Comparison of ENCODE assay signal across 18 cellular contexts in the genomic region with DNA sequence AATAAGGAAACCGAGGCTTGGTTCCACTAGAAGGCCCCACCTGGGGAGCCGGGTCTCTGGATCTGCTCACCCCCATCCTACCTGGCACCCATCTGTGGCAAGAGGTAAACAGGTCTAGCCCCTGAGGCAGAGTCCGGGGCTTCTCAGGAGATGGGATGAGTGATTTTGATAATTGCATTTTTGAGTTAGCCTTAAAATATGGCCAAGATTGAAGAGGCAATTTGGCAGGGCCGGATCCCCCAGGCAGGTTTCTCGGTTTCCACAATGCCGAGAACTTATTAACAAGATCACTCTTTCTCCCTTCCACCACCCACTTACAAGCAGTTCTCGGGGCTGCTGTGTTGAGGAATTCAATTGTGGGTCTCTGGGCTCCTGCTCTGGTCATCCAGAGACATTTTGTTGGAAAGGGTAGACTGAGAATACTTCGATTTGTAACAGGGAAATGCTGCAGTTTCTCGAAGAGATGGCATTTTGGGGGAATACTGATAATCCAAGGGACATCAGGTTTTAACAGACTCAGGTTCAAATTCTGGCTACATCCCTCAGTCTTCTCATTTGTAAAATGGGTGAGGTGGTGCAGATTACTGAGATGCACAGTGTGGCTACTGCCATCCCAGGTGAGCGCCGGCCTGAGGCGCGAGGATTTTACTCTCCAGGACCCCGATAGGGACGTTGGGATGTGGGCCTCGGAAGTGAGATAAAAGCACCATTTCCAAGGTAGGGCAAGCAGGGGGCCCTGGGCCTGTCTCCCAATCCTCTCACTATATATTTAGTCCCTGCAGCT.
"Had no signal": no experiment of that assay in that cellular context is flagged by ENCODE, and none has a peak within 500 bp of the region (broad histone marks: within the 10 kb centered on the region; RNA-seq: fewer than 3 reads in every experiment).

No MANE protein-coding gene starts in this region.

- H3K4me3 ChIP-seq: cardiac muscle cell, ovary, thyroid gland had no signal

- H3K27ac ChIP-seq: cardiac muscle cell, epithelial cell of prostate, foreskin keratinocyte, thyroid gland had no signal

- H3K36me3 ChIP-seq: ovary had no signal

- ATAC-seq: activated T-cell treated with anti-CD3 and anti-CD28 coated beads, Interleukin-2, amount 50 U/mL, for 72 hours; foreskin keratinocyte; stimulated activated naive B cell treated with anti-CD40 and anti-IgM and Interleukin-4, amounts not matched to agents 10 μg/mL and 1 μg/mL and 100 μg/mL, for 72 hours had no signal

- H3K4me1 ChIP-seq: foreskin keratinocyte had no signal

- H3K9me3 ChIP-seq: ovary, thyroid gland had no signal

- DNase-seq: activated CD4-positive, alpha-beta T cell treated with anti-CD3 and anti-CD28 coated beads, Interleukin-2, amount 50 U/mL, for 1 hour; activated CD8-positive, alpha-beta memory T cell treated with anti-CD3 and anti-CD28 coated beads for 24 hours; activated gamma-delta T cell; activated T-cell treated with anti-CD3 and anti-CD28 coated beads, Interleukin-2, amount 50 U/mL, for 72 hours; endodermal cell; foreskin keratinocyte; glutamatergic neuron; hypothalamus; stimulated activated CD4-positive, alpha-beta T cell treated with anti-CD3 and anti-CD28 coated beads, Interleukin-4, amount 100 ng/mL, for 4 hours; stimulated activated naive B cell treated with anti-CD40 and anti-IgM and Interleukin-4, amounts not matched to agents 10 μg/mL and 1 μg/mL and 100 μg/mL, for 72 hours; T-helper 1 cell; T-helper 9 cell; thyroid gland had no signal

- FAIRE-seq: colon, keratinocyte had no signal

- H3K27me3 ChIP-seq: cardiac muscle cell, foreskin keratinocyte, ovary, thyroid gland had no signal
